ENCODE assay signal across 8 cellular contexts in the genomic region with DNA sequence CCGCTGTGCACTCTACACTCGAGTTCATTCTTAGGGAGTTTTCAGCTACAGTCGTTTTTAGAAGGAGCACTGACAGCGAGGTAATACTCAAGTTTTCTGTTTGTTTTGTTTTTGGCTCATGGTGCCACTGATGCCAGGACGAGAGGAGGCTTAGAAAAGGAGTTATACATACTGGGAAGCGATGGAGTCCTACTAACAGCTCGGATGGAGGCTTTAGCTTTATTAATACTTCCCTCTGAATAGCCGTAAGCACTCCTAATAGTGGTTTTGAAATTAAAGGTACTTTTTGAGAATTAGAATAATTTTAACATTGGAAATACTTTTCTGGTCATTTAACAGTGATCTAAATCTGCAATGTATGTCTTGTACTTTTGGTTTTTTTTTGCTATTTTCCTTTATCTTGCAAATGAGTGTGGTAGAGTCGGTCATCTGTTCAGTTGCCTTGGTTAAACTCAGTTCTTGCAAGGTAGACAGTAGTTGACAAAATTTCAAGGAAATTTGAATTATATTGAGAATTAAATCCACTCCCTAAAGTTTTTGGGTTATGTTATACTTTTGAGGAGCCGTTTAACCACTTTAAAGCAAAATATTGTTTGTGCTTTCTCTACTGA. TPM values are rescaled to one million over a fixed set of nuclear protein-coding genes. Genes with fewer than 3 reads are reported as not detected.
DNase-seq lines count a peak whose midpoint lies in the region; ATAC-seq and TF ChIP-seq lines count a peak whose summit lies in the region.

No MANE protein-coding gene starts in this region.

- intact Hi-C loops in CD4-positive, alpha-beta memory T cell (cut with micrococcal nuclease) = loop anchor here (1.0 kb wide), 1 partner anchor 10 kb away; no protein-coding TSS in a partner anchor

- no peaks in the 10 kb centered on the region for H3K9me3 ChIP-seq in CD4-positive, alpha-beta memory T cell (ENCODE audit: control insufficient read depth in 1 of 2, low read length in 2 of 2)
- H3K9me3 ChIP-seq in NT2/D1 (ENCODE audit: insufficient read depth, low read length) (no peaks in the 10 kb centered on the region), neuron (ENCODE audit: low read length) (no peaks in the 10 kb centered on the region)

- H3K9me3 Mint-ChIP-seq in CD4-positive, alpha-beta memory T cell = no peaks in the 10 kb centered on the region
- peaks cover 6% of the 10 kb centered on the region for H3K9me3 Mint-ChIP-seq in endothelial cell (ENCODE audit: unreplicated experiment)

- H3K27ac ChIP-seq in CD4-positive, alpha-beta memory T cell (ENCODE audit: low read depth, low read length) = peak overlapping the region; percentile 100

- H3K27ac Mint-ChIP-seq in CD4-positive, alpha-beta memory T cell = peak overlapping the region; percentile 98 to 100 (median 99)
- H3K27ac Mint-ChIP-seq in endothelial cell (ENCODE audit: unreplicated experiment) = peak overlapping the region; percentile 82

- peaks cover 36 to 70% (median 52%) of the 10 kb centered on the region in 4 donors for H3K4me1 Mint-ChIP-seq in CD4-positive, alpha-beta memory T cell
- H3K4me1 Mint-ChIP-seq in endothelial cell (ENCODE audit: unreplicated experiment) = peaks cover 38% of the 10 kb centered on the region

- no peaks in the 10 kb centered on the region for H3K27me3 ChIP-seq in CD4-positive, alpha-beta memory T cell (ENCODE audit: insufficient read depth, low read length)
- no peaks in the 10 kb centered on the region for H3K27me3 ChIP-seq in NT2/D1 (ENCODE audit: insufficient read depth, insufficient read length)
- no peaks in the 10 kb centered on the region for H3K27me3 ChIP-seq in neuron (ENCODE audit: insufficient read depth, low read length)

- TF ChIP-seq CTCF in endothelial cell (IDR thresholded peaks at IDR 0.05; ENCODE audit: unreplicated experiment) (no peak), GM10266 (IDR thresholded peaks at IDR 0.05; ENCODE audit: control insufficient read depth, insufficient read depth, low read depth, missing control alignments) (no peak)

- H3K4me1 ChIP-seq in CD4-positive, alpha-beta memory T cell (ENCODE audit: insufficient read depth, low read length) = peaks cover 61% of the 10 kb centered on the region
- H3K4me1 ChIP-seq in NT2/D1 (ENCODE audit: insufficient read depth, insufficient read length) (no peaks in the 10 kb centered on the region), neuron (ENCODE audit: insufficient read depth, low read length) (peaks cover 20% of the 10 kb centered on the region)

- DNase-seq in CD4-positive, alpha-beta memory T cell = no peak
- DNase-seq in NT2/D1 (ENCODE audit: low read depth, low spot score) (no peak), endothelial cell (ENCODE audit: low spot score) (no peak), NCI-H187 (lab: John Stamatoyannopoulos, UW) (no peak), GM10266 (ENCODE audit: extremely low spot score) (no peak), NCI-H146 treated with DMSO at 0.1 percent for 48 hours (lab: John Stamatoyannopoulos, UW; ENCODE audit: unreplicated experiment) (no peak)

- H3K9ac ChIP-seq in NT2/D1 (ENCODE audit: insufficient read length, low read depth) = peak overlapping the region; percentile 53

- no peak overlapping the region for H2AFZ ChIP-seq in neuron (ENCODE audit: low read depth, low read length)

- peak overlapping the region; percentile 77 to 84 for H3K4me3 ChIP-seq in CD4-positive, alpha-beta memory T cell (ENCODE audit: low read length in 2 of 2)
- H3K4me3 ChIP-seq in NT2/D1 (ENCODE audit: insufficient read length, low read depth) (peak overlapping the region; percentile 53), neuron (ENCODE audit: low read length) (peak overlapping the region; percentile 87)

- H3K36me3 Mint-ChIP-seq in CD4-positive, alpha-beta memory T cell = peaks cover 0 to 37% of the 10 kb centered on the region in 2 donors
- H3K36me3 Mint-ChIP-seq in endothelial cell (ENCODE audit: low read depth, unreplicated experiment) = peaks cover 10% of the 10 kb centered on the region

- ATAC-seq in GM19463 (IDR thresholded peaks at IDR 0.05; ENCODE audit: unreplicated experiment) = no peak

- H3K36me3 ChIP-seq in CD4-positive, alpha-beta memory T cell (ENCODE audit: insufficient read depth, low read length) = no peaks in the 10 kb centered on the region
- H3K36me3 ChIP-seq in NT2/D1 (ENCODE audit: insufficient read depth, insufficient read length, low read length) (no peaks in the 10 kb centered on the region), neuron (ENCODE audit: insufficient read depth, low read length) (no peaks in the 10 kb centered on the region)

- peak overlapping the region; percentile 90 to 100 (median 96) for H3K4me3 Mint-ChIP-seq in CD4-positive, alpha-beta memory T cell
- peak overlapping the region; percentile 100 for H3K4me3 Mint-ChIP-seq in endothelial cell (ENCODE audit: unreplicated experiment)

- CTCF ChIA-PET in CD4-positive, alpha-beta memory T cell (lab: Charles Lee; ENCODE audit: partially characterized antibody) = interaction anchor here (0.8 to 3.7 kb wide), 4 partner anchors 20 to 710 kb away, joined by 4 to 56 read pairs (median 8); partner anchors contain the start of gene CBLL1

- POLR2A ChIA-PET in CD4-positive, alpha-beta memory T cell (lab: Charles Lee; ENCODE audit: partially characterized antibody) = interaction anchor here (0.7 to 4.8 kb wide), 14 partner anchors 10 to 1902 kb away, joined by 3 to 86 read pairs (median 17); partner anchors contain the start of genes CBLL1, COG5, DUS4L and PIK3CG

- peaks cover 0 to 3% of the 10 kb centered on the region in 2 donors for H3K27me3 Mint-ChIP-seq in CD4-positive, alpha-beta memory T cell
- peaks cover 19% of the 10 kb centered on the region for H3K27me3 Mint-ChIP-seq in endothelial cell (ENCODE audit: unreplicated experiment)

RNA-seq across cellular contexts. Expression of gene HBP1, which starts 1.4 kb away (rescaled TPM):
- total RNA-seq in CD4-positive, alpha-beta memory T cell = 100 to 1,000 TPM; 111 to 116 TPM
- 10 to 100 TPM; 71.6 to 98.2 TPM for polyA plus RNA-seq in CD4-positive, alpha-beta memory T cell
- total RNA-seq in endothelial cell (ENCODE audit: unreplicated experiment) = 50.9 TPM
